8 cellular contexts compared by ENCODE assay signal in genomic region chr1:226121049-226121586, GRCh38. TPM values are rescaled to one million over a fixed set of nuclear protein-coding genes. Genes with fewer than 3 reads are reported as not detected.
DNase-seq lines count a peak whose midpoint lies in the region; ATAC-seq and TF ChIP-seq lines count a peak whose summit lies in the region.

No MANE protein-coding gene starts in this region.

- peak overlapping the region; percentile 82 for H3K27ac Mint-ChIP-seq in activated CD4-positive, alpha-beta T cell treated with anti-CD3 and anti-CD28 coated beads, Interleukin-2, amount 10 ng/mL, durations not matched to agents 24 days and 14 days

- H3K4me3 Mint-ChIP-seq in activated CD4-positive, alpha-beta T cell treated with anti-CD3 and anti-CD28 coated beads, Interleukin-2, amount 10 ng/mL, durations not matched to agents 24 days and 14 days, result peak overlapping the region; percentile 79

- TF ChIP-seq CTCF in kidney epithelial cell (IDR thresholded peaks at IDR 0.05; ENCODE audit: insufficient read depth, low read length, poor library complexity, severe bottlenecking) (no peak), thoracic aorta (IDR thresholded peaks at IDR 0.05) (no peak)

- H3K4me1 ChIP-seq in thoracic aorta (ENCODE audit: control insufficient read depth in 1 of 2, low read depth in 2 of 2), result peaks cover 0 to 12% of the 10 kb centered on the region in 2 donors

- no peaks in the 10 kb centered on the region for H3K9me3 Mint-ChIP-seq in activated CD4-positive, alpha-beta T cell treated with anti-CD3 and anti-CD28 coated beads, Interleukin-2, amount 10 ng/mL, durations not matched to agents 24 days and 14 days

- H3K36me3 ChIP-seq in kidney epithelial cell (ENCODE audit: control insufficient read depth, insufficient read depth, low read length) (no peaks in the 10 kb centered on the region), thoracic aorta (no peaks in the 10 kb centered on the region)

- H3K27ac ChIP-seq in thoracic aorta, result no peak overlapping the region

- ATAC-seq in thoracic aorta (ENCODE audit: insufficient number of reproducible peaks, low FRiP score, low read depth) (no peak), HG03521 (IDR thresholded peaks at IDR 0.05; ENCODE audit: unreplicated experiment) (no peak)

- no peaks in the 10 kb centered on the region for H3K9me3 ChIP-seq in thoracic aorta

- H3K36me3 Mint-ChIP-seq in activated CD4-positive, alpha-beta T cell treated with anti-CD3 and anti-CD28 coated beads, Interleukin-2, amount 10 ng/mL, durations not matched to agents 24 days and 14 days (ENCODE audit: low read depth), result no peaks in the 10 kb centered on the region

- H3K4me1 Mint-ChIP-seq in activated CD4-positive, alpha-beta T cell treated with anti-CD3 and anti-CD28 coated beads, Interleukin-2, amount 10 ng/mL, durations not matched to agents 24 days and 14 days, result peaks cover 22% of the 10 kb centered on the region

- intact Hi-C loops in activated CD4-positive, alpha-beta T cell treated with anti-CD3 and anti-CD28 coated beads, Interleukin-2, amount 10 ng/mL, durations not matched to agents 24 days and 14 days (cut with micrococcal nuclease), result loop anchor here (1.0 to 10.0 kb wide), 5 partner anchors 39 to 484 kb away; partner anchors contain the start of genes PARP1 and SDE2

- H3K27me3 ChIP-seq in kidney epithelial cell (ENCODE audit: control insufficient read depth, insufficient read depth, low read length) (no peaks in the 10 kb centered on the region), thoracic aorta (replicated peaks; ENCODE audit: insufficient read depth) (no peaks in the 10 kb centered on the region)

- peaks cover 3% of the 10 kb centered on the region for H3K27me3 Mint-ChIP-seq in activated CD4-positive, alpha-beta T cell treated with anti-CD3 and anti-CD28 coated beads, Interleukin-2, amount 10 ng/mL, durations not matched to agents 24 days and 14 days

- H3K4me3 ChIP-seq in kidney epithelial cell (ENCODE audit: low read depth, low read length) (peak overlapping the region; percentile 20), thoracic aorta (peak overlapping the region; percentile 93)

- no peak for DNase-seq in activated CD4-positive, alpha-beta T cell treated with anti-CD3 and anti-CD28 coated beads, Interleukin-2, amount 10 ng/mL, durations not matched to agents 24 days and 14 days
- DNase-seq in activated CD4-positive, alpha-beta T cell treated with anti-CD3 and anti-CD28 coated beads for 48 hours, result no peak
- peak; percentile 20 for DNase-seq in activated naive CD4-positive, alpha-beta T cell treated with anti-CD3 and anti-CD28 coated beads, Interleukin-2, amount 50 U/mL, for 16 hours
- DNase-seq in kidney epithelial cell (ENCODE audit: low read depth), result no peak
- no peak for DNase-seq in thoracic aorta (ENCODE audit: low spot score)
- DNase-seq in SW480 (ENCODE audit: low spot score), result no peak
- DNase-seq in NCI-H345 treated with DMSO at 0.1 percent for 48 hours (lab: John Stamatoyannopoulos, UW; ENCODE audit: unreplicated experiment), result no peak

RNA-seq across cellular contexts. Expression of gene H3-3A, which starts 58.6 kb away (rescaled TPM):
- total RNA-seq in activated CD4-positive, alpha-beta T cell treated with anti-CD3 and anti-CD28 coated beads, Interleukin-2, amount 10 ng/mL, durations not matched to agents 24 days and 14 days, result 390 and 391 TPM in 2 replicates
- 353 and 462 TPM in 2 replicates for total RNA-seq in kidney epithelial cell
- total RNA-seq in thoracic aorta, result 100 to 1,000 TPM; 226 to 258 TPM
